33 cellular contexts compared by ENCODE assay signal in the genomic region with DNA sequence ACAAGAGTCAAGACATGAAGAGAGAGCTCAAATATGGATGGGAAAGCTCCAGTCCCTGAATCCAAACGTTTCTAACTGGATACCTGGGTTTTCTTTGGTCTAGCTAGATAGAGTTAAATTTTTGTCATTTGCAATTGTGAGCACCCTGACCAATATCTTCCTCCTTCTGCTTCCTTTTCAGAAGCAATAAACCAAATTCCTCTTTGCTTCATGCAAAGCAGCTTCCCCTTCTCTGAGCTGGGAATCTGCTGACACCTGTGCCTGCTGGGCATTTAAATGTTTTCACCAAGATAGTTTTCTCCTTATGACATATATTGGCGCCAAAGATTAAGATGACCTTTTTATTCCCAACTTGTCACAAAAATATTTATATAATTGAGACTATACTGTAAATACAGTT. TPM values are rescaled to one million over a fixed set of nuclear protein-coding genes. Genes with fewer than 3 reads are reported as not detected.
A peak's percentile ranks its signal among the peaks of the same experiment; 100 is the strongest.
DNase-seq lines count a peak whose midpoint lies in the region; ATAC-seq and TF ChIP-seq lines count a peak whose summit lies in the region.
"Had no signal": no experiment of that assay in that cellular context is flagged by ENCODE, and none has a peak within 500 bp of the region (broad histone marks: within the 10 kb centered on the region; RNA-seq: fewer than 3 reads in every experiment).

No MANE protein-coding gene starts in this region.

- no peak overlapping the region for H3K27ac Mint-ChIP-seq in memory B cell
- H3K27ac Mint-ChIP-seq: CD4-positive, alpha-beta memory T cell; nephron progenitor cell had no signal

- no peak for TF ChIP-seq POLR2A in esophagus muscularis mucosa (IDR thresholded peaks at IDR 0.05; ENCODE audit: low read depth)

- TF ChIP-seq EP300 in esophagus muscularis mucosa (IDR thresholded peaks at IDR 0.05), result no peak

- H3F3A ChIP-seq in Loucy (ENCODE audit: low read depth), result no peaks in the 10 kb centered on the region

- H3K9me3 Mint-ChIP-seq in memory B cell, result no peaks in the 10 kb centered on the region
- H3K9me3 Mint-ChIP-seq: CD4-positive, alpha-beta memory T cell; nephron progenitor cell had no signal

- DNase-seq in SK-N-MC (ENCODE audit: low read depth, low spot score) (no peak), memory B cell (ENCODE audit: low spot score in 2 of 2) (no peak), NCI-H1105 treated with DMSO at 0.1 percent for 48 hours (lab: John Stamatoyannopoulos, UW) (no peak), esophagus muscularis mucosa (ENCODE audit: extremely low spot score) (no peak), HUDEP-2 (lab: John Stamatoyannopoulos, UW; ENCODE audit: unreplicated experiment in 76 of 76) (no peak), psoas muscle (no peak)
- DNase-seq: activated CD4-positive, alpha-beta T cell treated with anti-CD3 and anti-CD28 coated beads, Interleukin-2, amount 50 U/mL, for 4 hours; activated naive CD4-positive, alpha-beta T cell treated with anti-CD3 and anti-CD28 coated beads, Interleukin-2, amount 50 U/mL, for 16 hours; amygdala; CD4-positive, alpha-beta memory T cell; DMS 273 treated with DMSO at 0.1 percent for 48 hours; gastrocnemius medialis; GOT3; islet precursor cell; NCI-H1092; NCI-H187 treated with DMSO at 0.1 percent for 48 hours; NCI-H226; NCI-H82; nephron progenitor cell; Peyer's patch; right lobe of liver; stimulated activated CD4-positive, alpha-beta T cell treated with anti-CD3 and anti-CD28 coated beads, Interleukin-12 subunit alpha, Interleukin-12 subunit beta, amount 100 ng/mL, for 4 hours; stimulated activated CD4-positive, alpha-beta T cell treated with anti-CD3 and anti-CD28 coated beads, Interleukin-4, amount 100 ng/mL, for 24 hours; stimulated activated naive CD4-positive, alpha-beta T cell; T-helper 2 cell; testis; uterus had no signal

- H3K79me2 ChIP-seq in Loucy (ENCODE audit: insufficient read depth, low read length), result no peaks in the 10 kb centered on the region
- H3K79me2 ChIP-seq: parathyroid adenoma had no signal

- no peaks in the 10 kb centered on the region for H3K9me2 ChIP-seq in Loucy (replicated peaks; ENCODE audit: low read depth, low read length)

- H3K36me3 Mint-ChIP-seq in memory B cell, result no peaks in the 10 kb centered on the region
- H3K36me3 Mint-ChIP-seq: CD4-positive, alpha-beta memory T cell had no signal

- H3K4me2 ChIP-seq in BLaER1 treated with 17β-estradiol and CSF1 and Interleukin-3, amounts not matched to agents 10 nM and 100 nM, result peak overlapping the region in 10 of 11 experiments; percentile 1 to 92 (median 53); a peak in 15 of 22 replicates
- peak overlapping the region; percentile 24 for H3K4me2 ChIP-seq in Loucy (ENCODE audit: low read depth, low read length, poor library complexity, severe bottlenecking)

- 0 out of 2 replicates have a peak overlapping the region, but pooled peaks have one; percentile 40 for H2AFZ ChIP-seq in Loucy (ENCODE audit: low read length)
- H2AFZ ChIP-seq: parathyroid adenoma had no signal

- H3K27me3 ChIP-seq in BLaER1 treated with 17β-estradiol and CSF1 and Interleukin-3, amounts not matched to agents 10 nM and 100 nM, result no peaks in the 10 kb centered on the region
- H3K27me3 ChIP-seq in Loucy (ENCODE audit: insufficient read depth, low read length, poor library complexity, severe bottlenecking) (no peaks in the 10 kb centered on the region), esophagus muscularis mucosa (no peaks in the 10 kb centered on the region), psoas muscle (ENCODE audit: insufficient read depth in 3 of 3, low read length in 2 of 3) (no peaks in the 10 kb centered on the region)
- H3K27me3 ChIP-seq: gastrocnemius medialis, Peyer's patch, right lobe of liver, SJSA1, testis, uterus had no signal

- no peak overlapping the region for H3K4me3 Mint-ChIP-seq in memory B cell
- H3K4me3 Mint-ChIP-seq: CD4-positive, alpha-beta memory T cell; nephron progenitor cell had no signal

- peak; percentile 68 for ATAC-seq in memory B cell (ENCODE audit: low read depth)
- no peak for ATAC-seq in psoas muscle
- ATAC-seq: gastrocnemius medialis, K562 had no signal

- no peaks in the 10 kb centered on the region for H3K36me3 ChIP-seq in BLaER1 treated with 17β-estradiol and CSF1 and Interleukin-3, amounts not matched to agents 10 nM and 100 nM
- no peaks in the 10 kb centered on the region for H3K36me3 ChIP-seq in Loucy (ENCODE audit: insufficient read depth, low read length)
- H3K36me3 ChIP-seq in SK-N-MC (ENCODE audit: insufficient read depth, low read length), result no peaks in the 10 kb centered on the region
- no peaks in the 10 kb centered on the region for H3K36me3 ChIP-seq in esophagus muscularis mucosa
- no peaks in the 10 kb centered on the region for H3K36me3 ChIP-seq in psoas muscle (ENCODE audit: insufficient read depth in 1 of 2, low read depth in 1 of 2)
- H3K36me3 ChIP-seq: gastrocnemius medialis, Peyer's patch, right lobe of liver, SJSA1, uterus had no signal

- peaks cover 17% of the 10 kb centered on the region for H3K4me1 Mint-ChIP-seq in memory B cell
- H3K4me1 Mint-ChIP-seq: CD4-positive, alpha-beta memory T cell; nephron progenitor cell had no signal

- WGBS in esophagus muscularis mucosa, result 41% methylated on average over 2 of the region's 2 CpGs
- WGBS in psoas muscle, 3 donors, result 49 to 65% (median 63%) methylated on average over 2 of the region's 2 CpGs

- peaks cover 8 to 50% (median 16%) of the 10 kb centered on the region in 10 experiments for H3K4me1 ChIP-seq in BLaER1 treated with 17β-estradiol and CSF1 and Interleukin-3, amounts not matched to agents 10 nM and 100 nM
- H3K4me1 ChIP-seq in Loucy (ENCODE audit: insufficient read depth, low read length, poor library complexity, severe bottlenecking) (peaks cover 17% of the 10 kb centered on the region), esophagus muscularis mucosa (no peaks in the 10 kb centered on the region), psoas muscle (no peaks in the 10 kb centered on the region)
- H3K4me1 ChIP-seq: parathyroid adenoma, Peyer's patch, right lobe of liver, SJSA1, testis, uterus had no signal

- no peak overlapping the region for H3K4me3 ChIP-seq in BLaER1 treated with 17β-estradiol and CSF1 and Interleukin-3, amounts not matched to agents 10 nM and 100 nM
- H3K4me3 ChIP-seq in Loucy (ENCODE audit: low read length, poor library complexity, severe bottlenecking), result no peak overlapping the region
- no peak overlapping the region for H3K4me3 ChIP-seq in SK-N-MC
- H3K4me3 ChIP-seq in esophagus muscularis mucosa, result no peak overlapping the region
- H3K4me3 ChIP-seq in psoas muscle, result no peak overlapping the region
- H3K4me3 ChIP-seq: coronary artery, gastrocnemius medialis, K562, Peyer's patch, right lobe of liver, SJSA1, testis, uterus had no signal

- no peaks in the 10 kb centered on the region for H4K20me1 ChIP-seq in BLaER1 treated with 17β-estradiol and CSF1 and Interleukin-3, amounts not matched to agents 10 nM and 100 nM
- H4K20me1 ChIP-seq in Loucy (ENCODE audit: insufficient read depth, low read length, poor library complexity, severe bottlenecking), result no peaks in the 10 kb centered on the region

- peak overlapping the region in 1 of 11 experiments; percentile 35; a peak in 2 of 22 replicates for H3K27ac ChIP-seq in BLaER1 treated with 17β-estradiol and CSF1 and Interleukin-3, amounts not matched to agents 10 nM and 100 nM
- H3K27ac ChIP-seq in SK-N-MC, result peak overlapping the region; percentile 16
- no peak overlapping the region for H3K27ac ChIP-seq in esophagus muscularis mucosa (replicated peaks in 1 of 4)
- no peak overlapping the region for H3K27ac ChIP-seq in psoas muscle
- H3K27ac ChIP-seq: coronary artery, gastrocnemius medialis, parathyroid adenoma, Peyer's patch, right lobe of liver, SJSA1, testis, uterus had no signal

- peaks cover 14% of the 10 kb centered on the region for H3K27me3 Mint-ChIP-seq in memory B cell

- no peaks in the 10 kb centered on the region for H3K9me3 ChIP-seq in BLaER1 treated with 17β-estradiol and CSF1 and Interleukin-3, amounts not matched to agents 10 nM and 100 nM (replicated peaks in 1 of 11)
- no peaks in the 10 kb centered on the region for H3K9me3 ChIP-seq in Loucy (ENCODE audit: insufficient read depth, low read depth, low read length)
- no peaks in the 10 kb centered on the region for H3K9me3 ChIP-seq in SK-N-MC (ENCODE audit: low read depth, low read length)
- no peaks in the 10 kb centered on the region for H3K9me3 ChIP-seq in esophagus muscularis mucosa
- no peaks in the 10 kb centered on the region for H3K9me3 ChIP-seq in psoas muscle
- H3K9me3 ChIP-seq: gastrocnemius medialis, Peyer's patch, right lobe of liver, SJSA1, testis, uterus had no signal

- no peak for TF ChIP-seq CTCF in Loucy (conservative IDR thresholded peaks at IDR 0.05; ENCODE audit: low read length)
- no peak for TF ChIP-seq CTCF in esophagus muscularis mucosa (IDR thresholded peaks at IDR 0.05)
- TF ChIP-seq CTCF in psoas muscle (IDR thresholded peaks at IDR 0.05), result no peak

- 0 out of 22 replicates have a peak overlapping the region, but pooled peaks of 1 of the 11 experiments have one; percentile 15 for H3K9ac ChIP-seq in BLaER1 treated with 17β-estradiol and CSF1 and Interleukin-3, amounts not matched to agents 10 nM and 100 nM
- H3K9ac ChIP-seq in Loucy (ENCODE audit: low read depth, low read length, poor library complexity, severe bottlenecking), result no peak overlapping the region
- peak overlapping the region; percentile 3 for H3K9ac ChIP-seq in SK-N-MC (ENCODE audit: insufficient read length)
- H3K9ac ChIP-seq: parathyroid adenoma had no signal

- intact Hi-C loops in esophagus muscularis mucosa (cut with DNase I) (no loop called here), psoas muscle (cut with DNase I) (no loop called here)

RNA-seq across cellular contexts. Expression of a gene that starts 27.9 kb away (rescaled TPM):
- total RNA-seq in esophagus muscularis mucosa (10 to 100 TPM; 27.8 to 44.3 (median 36.2) TPM), psoas muscle (10 to 100 TPM; 39.5 to 78.7 (median 52.9) TPM)
- 10 to 100 TPM; 12.8 to 29.5 (median 20.9) TPM for polyA plus RNA-seq in psoas muscle
